ENCODE assay signal across 24 cellular contexts in the genomic region with DNA sequence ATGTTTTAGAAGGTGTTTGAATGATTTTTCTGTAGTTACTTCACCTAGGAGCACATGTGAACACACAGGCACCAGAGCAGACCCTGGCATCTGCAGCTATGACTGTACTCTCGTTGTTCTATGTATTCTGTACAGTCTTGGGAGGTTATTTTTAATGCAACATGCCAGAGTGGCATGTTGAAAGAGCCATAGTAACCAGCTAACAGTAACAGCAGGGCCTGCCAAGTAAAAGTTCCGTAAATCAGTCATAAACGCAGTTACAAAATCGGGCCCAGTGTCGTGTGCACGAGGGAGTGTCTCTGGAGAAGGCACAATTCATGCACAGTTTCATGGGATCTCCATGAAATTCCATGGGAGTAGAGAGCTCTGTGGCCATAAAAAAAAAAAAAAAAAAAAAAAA.
DNase-seq lines count a peak whose midpoint lies in the region; ATAC-seq and TF ChIP-seq lines count a peak whose summit lies in the region.
"Had no signal": no experiment of that assay in that cellular context is flagged by ENCODE, and none has a peak within 500 bp of the region (broad histone marks: within the 10 kb centered on the region; RNA-seq: fewer than 3 reads in every experiment).

No MANE protein-coding gene starts in this region.

- DNase-seq in GM04503 (ENCODE audit: low read depth) = peak; percentile 20
- peak; percentile 3 to 12 for DNase-seq in cardiac fibroblast (ENCODE audit: low read depth in 2 of 2)
- no peak for DNase-seq in left ventricle myocardium superior
- DNase-seq in stromal cell of bone marrow (ENCODE audit: low read depth) = peak; percentile 26
- DNase-seq in central memory CD4-positive, alpha-beta T cell = no peak
- DNase-seq in NCI-H1048 (lab: John Stamatoyannopoulos, UW) = no peak
- no peak for DNase-seq in activated naive CD4-positive, alpha-beta T cell treated with anti-CD3 and anti-CD28 coated beads, Interleukin-2, amount 50 U/mL, for 16 hours
- DNase-seq: activated CD4-positive, alpha-beta memory T cell treated with anti-CD3 and anti-CD28 coated beads for 36 hours; activated CD8-positive, alpha-beta memory T cell treated with anti-CD3 and anti-CD28 coated beads, Interleukin-2, amount 50 U/mL, for 48 hours; CD8-positive, alpha-beta T cell; cortex of kidney; DMS153; endodermal cell; head of caudate nucleus; mesenchymal stem cell; MM.1S; naive B cell; NCI-H1694; NCI-H526; stimulated activated CD4-positive, alpha-beta T cell treated with anti-CD3 and anti-CD28 coated beads, Interleukin-12 subunit alpha, Interleukin-12 subunit beta, amount 100 ng/mL, for 4 hours; stimulated activated CD4-positive, alpha-beta T cell treated with anti-CD3 and anti-CD28 coated beads, Interleukin-4, amount 100 ng/mL, for 4 hours; stimulated activated naive CD4-positive, alpha-beta T cell treated with Interleukin-2 at 50 U/mL for 16 hours; thyroid gland had no signal

- H3K4me3 ChIP-seq in cardiac fibroblast (replicated peaks in 1 of 2; ENCODE audit: low read depth in 2 of 2, low read length in 2 of 2) = no peak overlapping the region
- H3K4me3 ChIP-seq: esophagus muscularis mucosa, thyroid gland had no signal

- peak; percentile 53 for ATAC-seq in left ventricle myocardium superior
- ATAC-seq: CD8-positive, alpha-beta T cell had no signal

- no peak for TF ChIP-seq CTCF in cardiac fibroblast (IDR thresholded peaks at IDR 0.05; ENCODE audit: low read depth, low read length)

- intact Hi-C loops in left ventricle myocardium superior (cut with micrococcal nuclease) = no loop called here

Comparison
In these comparisons a context has a peak if more than half of its experiments do, and no peak if none do; other contexts are left out.
1. DNase-seq: peak in GM04503 (single experiment), cardiac fibroblast (2 of 2) and stromal cell of bone marrow (single experiment); none in left ventricle myocardium superior (single experiment), central memory CD4-positive, alpha-beta T cell (single experiment), NCI-H1048 (single experiment) and activated naive CD4-positive, alpha-beta T cell treated with anti-CD3 and anti-CD28 coated beads, Interleukin-2, amount 50 U/mL, for 16 hours (single experiment).